26 cellular contexts compared by ENCODE assay signal in genomic region chr11:2259897-2260451, GRCh38. TPM values are rescaled to one million over a fixed set of nuclear protein-coding genes. Genes with fewer than 3 reads are reported as not detected.
DNase-seq lines count a peak whose midpoint lies in the region; ATAC-seq and TF ChIP-seq lines count a peak whose summit lies in the region.
"Had no signal": no experiment of that assay in that cellular context is flagged by ENCODE, and none has a peak within 500 bp of the region (broad histone marks: within the 10 kb centered on the region; RNA-seq: fewer than 3 reads in every experiment).

No MANE protein-coding gene starts in this region.

- no peaks in the 10 kb centered on the region for H3K9me3 Mint-ChIP-seq in activated CD8-positive, alpha-beta memory T cell treated with anti-CD3 and anti-CD28 coated beads, Interleukin-2, amount 10 ng/mL, durations not matched to agents 7 days and 5 days (ENCODE audit: low read depth)
- H3K9me3 Mint-ChIP-seq in H9 (peaks cover 0 to 1% of the 10 kb centered on the region in 2 experiments; a peak in 1 of 5 replicates), endodermal cell (no peaks in the 10 kb centered on the region)

- no peaks in the 10 kb centered on the region for H3K79me1 ChIP-seq in H9 (ENCODE audit: insufficient read depth, low read depth, low read length, poor library complexity, severe bottlenecking)

- H4K20me1 ChIP-seq in H9 (ENCODE audit: control insufficient read depth, insufficient read depth, insufficient read length), result peaks cover 2% of the 10 kb centered on the region

- H2AK5ac ChIP-seq in H9 (ENCODE audit: insufficient read length, low read length), result no peak overlapping the region

- no peak overlapping the region for H3K18ac ChIP-seq in H9 (ENCODE audit: insufficient read length, low read depth, low read length)

- no CpG with 5 or more reads among the region's 12 CpGs for WGBS in H9 (ENCODE audit: extremely low coverage, insufficient read length, low lambda C conversion rate)
- 86 to 97% methylated on average over 6 to 12 of the region's 12 CpGs for WGBS in endodermal cell (ENCODE audit: insufficient coverage in 1 of 2, insufficient read length in 1 of 2), 2 experiments
- WGBS in sigmoid colon, 2 donors, result 83 to 84% methylated on average over 12 of the region's 12 CpGs

- no peaks in the 10 kb centered on the region for H3K36me3 ChIP-seq in endodermal cell (ENCODE audit: control insufficient read depth, insufficient read depth, low read length)
- no peaks in the 10 kb centered on the region for H3K36me3 ChIP-seq in sigmoid colon
- no peaks in the 10 kb centered on the region for H3K36me3 ChIP-seq in lower lobe of right lung
- H3K36me3 ChIP-seq: SJSA1 had no signal

- H3K4me2 ChIP-seq in H9 (ENCODE audit: insufficient read depth, insufficient read length, low read length), result no peak overlapping the region

- CTCF ChIA-PET in activated CD8-positive, alpha-beta memory T cell treated with anti-CD3 and anti-CD28 coated beads, Interleukin-2, amount 10 ng/mL, durations not matched to agents 7 days and 5 days (lab: Charles Lee), result no interaction called here

- no peak overlapping the region for H2BK15ac ChIP-seq in H9 (ENCODE audit: low read depth, low read length)

- no peaks in the 10 kb centered on the region for H3K27me3 ChIP-seq in H9 (ENCODE audit: insufficient read depth, low read length)
- peaks cover 7% of the 10 kb centered on the region for H3K27me3 ChIP-seq in endodermal cell (ENCODE audit: control insufficient read depth, insufficient read depth, low read length, poor library complexity, severe bottlenecking)
- peaks cover 0 to 17% (median 0%) of the 10 kb centered on the region in 3 donors for H3K27me3 ChIP-seq in sigmoid colon
- no peaks in the 10 kb centered on the region for H3K27me3 ChIP-seq in lower lobe of right lung (ENCODE audit: low read depth)

- H3K4me1 ChIP-seq in H9 (ENCODE audit: insufficient read depth, low read length) (no peaks in the 10 kb centered on the region), endodermal cell (ENCODE audit: control insufficient read depth, insufficient read depth, low read length) (no peaks in the 10 kb centered on the region), sigmoid colon (no peaks in the 10 kb centered on the region), lower lobe of right lung (no peaks in the 10 kb centered on the region)
- H3K4me1 ChIP-seq: SJSA1 had no signal

- no peak overlapping the region for H4K8ac ChIP-seq in H9 (replicated peaks; ENCODE audit: insufficient read length, low read depth, low read length)

- no peaks in the 10 kb centered on the region for H3K4me1 Mint-ChIP-seq in activated CD8-positive, alpha-beta memory T cell treated with anti-CD3 and anti-CD28 coated beads, Interleukin-2, amount 10 ng/mL, durations not matched to agents 7 days and 5 days
- H3K4me1 Mint-ChIP-seq in H9 (no peaks in the 10 kb centered on the region), endodermal cell (no peaks in the 10 kb centered on the region)
- H3K4me1 Mint-ChIP-seq: CD4-positive, alpha-beta memory T cell had no signal

- no peak overlapping the region for H3K9ac ChIP-seq in H9 (ENCODE audit: extremely low read depth, insufficient read length, low read length)
- no peak overlapping the region for H3K9ac ChIP-seq in endodermal cell (ENCODE audit: extremely low read depth, low read length, poor library complexity, severe bottlenecking)

- H3K9me3 ChIP-seq in H9 (ENCODE audit: control insufficient read depth, low read depth, low read length) (no peaks in the 10 kb centered on the region), endodermal cell (ENCODE audit: control insufficient read depth, low read length) (no peaks in the 10 kb centered on the region), sigmoid colon (no peaks in the 10 kb centered on the region), lower lobe of right lung (no peaks in the 10 kb centered on the region)
- H3K9me3 ChIP-seq: SJSA1 had no signal

- H3K27ac ChIP-seq in H9 (ENCODE audit: insufficient read length, low read depth, low read length), result no peak overlapping the region
- no peak overlapping the region for H3K27ac ChIP-seq in endodermal cell (ENCODE audit: low read depth, low read length)
- no peak overlapping the region for H3K27ac ChIP-seq in sigmoid colon
- H3K27ac ChIP-seq in lower lobe of right lung, result no peak overlapping the region
- H3K27ac ChIP-seq: HL-60, RWPE1, SJSA1 had no signal

- H3K36me3 Mint-ChIP-seq in activated CD8-positive, alpha-beta memory T cell treated with anti-CD3 and anti-CD28 coated beads, Interleukin-2, amount 10 ng/mL, durations not matched to agents 7 days and 5 days, result no peaks in the 10 kb centered on the region
- H3K36me3 Mint-ChIP-seq in H9 (ENCODE audit: insufficient read depth in 1 of 3, low read depth in 3 of 3), result no peaks in the 10 kb centered on the region
- no peaks in the 10 kb centered on the region for H3K36me3 Mint-ChIP-seq in endodermal cell (ENCODE audit: low read depth)
- H3K36me3 Mint-ChIP-seq: CD4-positive, alpha-beta memory T cell had no signal

- intact Hi-C loops in sigmoid colon (cut with DNase I), result no loop called here
- intact Hi-C loops in lower lobe of right lung (cut with DNase I), result no loop called here

- no peak overlapping the region for H3K27ac Mint-ChIP-seq in activated CD8-positive, alpha-beta memory T cell treated with anti-CD3 and anti-CD28 coated beads, Interleukin-2, amount 10 ng/mL, durations not matched to agents 7 days and 5 days
- no peak overlapping the region for H3K27ac Mint-ChIP-seq in H9
- no peak overlapping the region for H3K27ac Mint-ChIP-seq in endodermal cell
- H3K27ac Mint-ChIP-seq: CD4-positive, alpha-beta memory T cell had no signal

- no peaks in the 10 kb centered on the region for H3K23me2 ChIP-seq in H9 (ENCODE audit: insufficient read length, low read depth, low read length, poor library complexity, severe bottlenecking)

- no peak overlapping the region for H3K14ac ChIP-seq in H9 (ENCODE audit: insufficient read depth, low read length)

- TF ChIP-seq CTCF in H9 (conservative IDR thresholded peaks at IDR 0.05), result no peak
- TF ChIP-seq CTCF in endodermal cell (conservative IDR thresholded peaks at IDR 0.05), result no peak
- TF ChIP-seq CTCF in sigmoid colon (IDR thresholded peaks at IDR 0.05), result no peak
- TF ChIP-seq CTCF in lower lobe of right lung (IDR thresholded peaks at IDR 0.05), result no peak

- H2BK120ac ChIP-seq in H9 (ENCODE audit: low read depth, low read length, poor library complexity, severe bottlenecking), result no peak overlapping the region

- no peak overlapping the region for H4K91ac ChIP-seq in H9 (ENCODE audit: insufficient read length, low read depth, low read length)

- H3K4me3 Mint-ChIP-seq in activated CD8-positive, alpha-beta memory T cell treated with anti-CD3 and anti-CD28 coated beads, Interleukin-2, amount 10 ng/mL, durations not matched to agents 7 days and 5 days, result no peak overlapping the region
- H3K4me3 Mint-ChIP-seq in H9 (no peak overlapping the region), endodermal cell (no peak overlapping the region)
- H3K4me3 Mint-ChIP-seq: CD4-positive, alpha-beta memory T cell had no signal

- H3K79me2 ChIP-seq in H9 (ENCODE audit: insufficient read depth, low read length), result no peaks in the 10 kb centered on the region

- H4K5ac ChIP-seq in H9 (ENCODE audit: insufficient read length, low read depth, low read length), result no peak overlapping the region

- ATAC-seq in activated CD8-positive, alpha-beta memory T cell treated with anti-CD3 and anti-CD28 coated beads, Interleukin-2, amount 10 ng/mL, durations not matched to agents 7 days and 5 days, result no peak
- no peak for ATAC-seq in lower lobe of right lung
- ATAC-seq: PC-3 had no signal

- H3T11ph ChIP-seq in H9 (ENCODE audit: low read length), result no peak overlapping the region

- TF ChIP-seq POLR2A in sigmoid colon (IDR thresholded peaks at IDR 0.05), result no peak

- H3K4ac ChIP-seq in H9 (ENCODE audit: low read depth, low read length), result no peak overlapping the region

- no peak overlapping the region for H2BK5ac ChIP-seq in H9 (ENCODE audit: insufficient read length, low read length)

- H3K4me3 ChIP-seq in endodermal cell (ENCODE audit: low read length) (no peak overlapping the region), sigmoid colon (no peak overlapping the region), lower lobe of right lung (no peak overlapping the region)
- H3K4me3 ChIP-seq: SJSA1 had no signal

- no peak overlapping the region for H2BK12ac ChIP-seq in H9 (ENCODE audit: insufficient read length, low read depth, low read length)

- H2BK20ac ChIP-seq in H9 (ENCODE audit: low read depth, low read length, poor library complexity, severe bottlenecking), result no peak overlapping the region

- no peak for TF ChIP-seq EP300 in sigmoid colon (IDR thresholded peaks at IDR 0.05)

- no peaks in the 10 kb centered on the region for H3K27me3 Mint-ChIP-seq in activated CD8-positive, alpha-beta memory T cell treated with anti-CD3 and anti-CD28 coated beads, Interleukin-2, amount 10 ng/mL, durations not matched to agents 7 days and 5 days
- peaks cover 53% of the 10 kb centered on the region for H3K27me3 Mint-ChIP-seq in H9 (ENCODE audit: low read depth)
- peaks cover 25% of the 10 kb centered on the region for H3K27me3 Mint-ChIP-seq in endodermal cell (ENCODE audit: insufficient read depth)

- H3K23ac ChIP-seq in H9 (ENCODE audit: insufficient read length, low read depth, low read length), result no peak overlapping the region

- H3K56ac ChIP-seq in H9 (ENCODE audit: insufficient read length, low read depth, low read length), result no peak overlapping the region

- peak; percentile 36 for DNase-seq in activated CD8-positive, alpha-beta memory T cell treated with anti-CD3 and anti-CD28 coated beads, Interleukin-2, amount 10 ng/mL, durations not matched to agents 7 days and 5 days
- no peak for DNase-seq in activated CD8-positive, alpha-beta memory T cell treated with anti-CD3 and anti-CD28 coated beads, Interleukin-2, amount 50 U/mL, for 4 hours
- DNase-seq in H9 (peak; percentile 19), endodermal cell (peak; percentile 36), sigmoid colon (peak; percentile 50), NCI-H2107 (lab: John Stamatoyannopoulos, UW) (no peak), lower lobe of right lung (no peak), epidermal melanocyte (ENCODE audit: insufficient read length, low spot score) (no peak)
- DNase-seq: CD4-positive, alpha-beta memory T cell; DMS153; GDM1; GOT3; IMR-90; Kasumi-1; MM.1S; NCI-H1092; NCI-H1436 treated with DMSO at 0.1 percent for 48 hours; NCI-H2029; NCI-H2171; PC-3 had no signal

- H2AFZ ChIP-seq in H9 (ENCODE audit: low read length), result no peak overlapping the region

RNA-seq across cellular contexts. Expression of gene ASCL2, which starts 10.4 kb away (rescaled TPM):
- under 1 TPM; 0.12 to 0.15 TPM for total RNA-seq in activated CD8-positive, alpha-beta memory T cell treated with anti-CD3 and anti-CD28 coated beads, Interleukin-2, amount 10 ng/mL, durations not matched to agents 7 days and 5 days
- total RNA-seq in H9 (2021), result 0.35 TPM in 2 replicates
- total RNA-seq in endodermal cell, result not detected
- polyA plus RNA-seq in endodermal cell (2013, experiment 1 of 2), result 1.2 TPM
- polyA plus RNA-seq in endodermal cell (2013, experiment 2 of 2), result 1.1 TPM
- under 1 TPM in 2 of 4 donors, not detected in 2; 0.28 to 0.33 TPM for total RNA-seq in sigmoid colon
- 1 to 10 TPM; 1.2 to 4.8 (median 1.4) TPM for polyA plus RNA-seq in sigmoid colon
- total RNA-seq in lower lobe of right lung, result 1.7 TPM
- total RNA-seq: Daoy, HT1080, IMR-90, SJSA1 had no signal
- polyA plus RNA-seq: BJ, IMR-90 had no signal

RNA-seq across cellular contexts. Expression of gene C11orf21, which starts 41.7 kb away (rescaled TPM):
- total RNA-seq in activated CD8-positive, alpha-beta memory T cell treated with anti-CD3 and anti-CD28 coated beads, Interleukin-2, amount 10 ng/mL, durations not matched to agents 7 days and 5 days, result 10 to 100 TPM; 28.3 to 49.2 TPM
- total RNA-seq in H9 (2021) (not detected in 2 replicates), endodermal cell (under 1 TPM in 1 of 2 donors, not detected in 1; 0.20 TPM), sigmoid colon (under 1 TPM in 2 of 4 donors, not detected in 2; 0.68 to 0.71 TPM), lower lobe of right lung (12.1 TPM)
- not detected for polyA plus RNA-seq in endodermal cell (2013, experiment 1 of 2)
- not detected for polyA plus RNA-seq in endodermal cell (2013, experiment 2 of 2)
- 1 to 10 TPM in 1 of 3 donors, not detected in 2; 6.2 TPM for polyA plus RNA-seq in sigmoid colon
- total RNA-seq: IMR-90, PC-3 had no signal
- polyA plus RNA-seq: BJ, IMR-90 had no signal

RNA-seq across cellular contexts. Expression of gene TSPAN32, which starts 41.8 kb away (rescaled TPM):
- 10 to 100 TPM; 20.5 to 41.4 TPM for total RNA-seq in activated CD8-positive, alpha-beta memory T cell treated with anti-CD3 and anti-CD28 coated beads, Interleukin-2, amount 10 ng/mL, durations not matched to agents 7 days and 5 days
- total RNA-seq in H9 (2021) (not detected in 2 replicates), endodermal cell (not detected), sigmoid colon (1 to 10 TPM in 2 of 4 donors, under 1 TPM in 2; 0.81 to 5.3 (median 0.95) TPM), lower lobe of right lung (12.5 TPM)
- not detected for polyA plus RNA-seq in endodermal cell (2013, experiment 1 of 2)
- polyA plus RNA-seq in endodermal cell (2013, experiment 2 of 2), result 0.70 TPM
- 1 to 10 TPM in 1 of 3 donors, not detected in 2; 4.6 TPM for polyA plus RNA-seq in sigmoid colon
- total RNA-seq: Daoy, IMR-90, PC-3 had no signal

Comparison
In these comparisons a context has a peak if more than half of its experiments do, and no peak if none do; other contexts are left out.
1. DNase-seq: peak in activated CD8-positive, alpha-beta memory T cell treated with anti-CD3 and anti-CD28 coated beads, Interleukin-2, amount 10 ng/mL, durations not matched to agents 7 days and 5 days (single experiment), H9 (single experiment), endodermal cell (single experiment) and sigmoid colon (single experiment); none in activated CD8-positive, alpha-beta memory T cell treated with anti-CD3 and anti-CD28 coated beads, Interleukin-2, amount 50 U/mL, for 4 hours (single experiment), NCI-H2107 (single experiment), lower lobe of right lung (single experiment) and epidermal melanocyte (single experiment).